In genomic region chr19:16067205-16067938, GRCh38 we compare ENCODE assay signal across 9 cellular contexts. TPM values are rescaled to one million over a fixed set of nuclear protein-coding genes. Genes with fewer than 3 reads are reported as not detected.
DNase-seq lines count a peak whose midpoint lies in the region; ATAC-seq, FAIRE-seq and TF ChIP-seq lines count a peak whose summit lies in the region.
"Had no signal": no experiment of that assay in that cellular context is flagged by ENCODE, and none has a peak within 500 bp of the region (broad histone marks: within the 10 kb centered on the region; RNA-seq: fewer than 3 reads in every experiment).

No MANE protein-coding gene starts in this region.

- peak overlapping the region; percentile 81 for H3K9ac ChIP-seq in keratinocyte (ENCODE audit: control insufficient read depth, extremely low read depth, insufficient read depth, low read length)
- H3K9ac ChIP-seq: KMS-11 had no signal

- H3K4me3 ChIP-seq in body of pancreas (no peak overlapping the region), keratinocyte (ENCODE audit: control insufficient read depth in 2 of 3, extremely low read depth in 1 of 3, insufficient read depth in 2 of 3, low read depth in 1 of 3, low read length in 3 of 3) (peak overlapping the region; percentile 85 to 96 (median 91)), thyroid gland (replicated peaks in 1 of 3) (no peak overlapping the region), WERI-Rb-1 (ENCODE audit: low read depth, low read length) (no peak overlapping the region)

- dilution Hi-C loops in keratinocyte (cut with MboI; ENCODE audit: extremely low pct_ligation_motif_present, low sequenced_read_pairs), result no loop called here

- peaks cover 4% of the 10 kb centered on the region for H3K9me1 ChIP-seq in keratinocyte (ENCODE audit: control insufficient read depth, extremely low read depth, insufficient read depth, low read length)

- no peak for TF ChIP-seq CTCF in body of pancreas (IDR thresholded peaks at IDR 0.05)
- no peak for TF ChIP-seq CTCF in keratinocyte (optimal IDR thresholded peaks at IDR 0.05 in 1 of 3, IDR thresholded peaks at IDR 0.05 in 1 of 3, conservative IDR thresholded peaks at IDR 0.05 in 1 of 3; ENCODE audit: extremely low read depth in 1 of 3, insufficient read depth in 2 of 3, low read length in 3 of 3)
- TF ChIP-seq CTCF in thyroid gland (IDR thresholded peaks at IDR 0.05), result no peak
- TF ChIP-seq CTCF in WERI-Rb-1 (IDR thresholded peaks at IDR 0.05; ENCODE audit: low read depth, low read length), result no peak

- H3K4me1 ChIP-seq in body of pancreas (peaks cover 6% of the 10 kb centered on the region), keratinocyte (ENCODE audit: control insufficient read depth, extremely low read depth, insufficient read depth, low read length) (peaks cover 35% of the 10 kb centered on the region), thyroid gland (peaks cover 0 to 14% of the 10 kb centered on the region in 2 donors)

- peak; percentile 38 for ATAC-seq in body of pancreas

- DNase-seq in HT1080 (ENCODE audit: low read depth), result peak; percentile 80
- peak in 2 of 4 donors; percentile 34 to 58 for DNase-seq in body of pancreas
- DNase-seq in keratinocyte (ENCODE audit: low read depth, low spot score), result no peak
- no peak for DNase-seq in thyroid gland
- DNase-seq in NCI-H2171 treated with DMSO at 0.1 percent for 48 hours (lab: John Stamatoyannopoulos, UW), result no peak
- DNase-seq in NCI-H345 treated with DMSO at 0.1 percent for 48 hours (lab: John Stamatoyannopoulos, UW; ENCODE audit: unreplicated experiment), result no peak
- no peak for DNase-seq in WERI-Rb-1

- 62 to 68% methylated on average over 32 to 38 of the region's 40 CpGs for WGBS in body of pancreas, 2 donors
- WGBS in thyroid gland, 2 donors, result 65 to 66% methylated on average over 40 of the region's 40 CpGs

- H3K9me3 ChIP-seq in body of pancreas (no peaks in the 10 kb centered on the region), keratinocyte (ENCODE audit: control insufficient read depth, low read depth, low read length) (no peaks in the 10 kb centered on the region), thyroid gland (no peaks in the 10 kb centered on the region), WERI-Rb-1 (ENCODE audit: severe bottlenecking) (peaks cover 2% of the 10 kb centered on the region)
- H3K9me3 ChIP-seq: neutrophil had no signal

- TF ChIP-seq POLR2A in body of pancreas (IDR thresholded peaks at IDR 0.05), result no peak
- TF ChIP-seq POLR2A in thyroid gland (IDR thresholded peaks at IDR 0.05), result no peak

- H2AFZ ChIP-seq in keratinocyte (ENCODE audit: control insufficient read depth, low read length), result peak overlapping the region; percentile 29

- no peak overlapping the region for H3K27ac ChIP-seq in body of pancreas
- H3K27ac ChIP-seq in keratinocyte (ENCODE audit: control insufficient read depth, insufficient read depth, low read length), result peak overlapping the region; percentile 68
- H3K27ac ChIP-seq in thyroid gland, result peak overlapping the region in 2 of 3 donors; percentile 20 to 46
- H3K27ac ChIP-seq in WERI-Rb-1, result no peak overlapping the region
- H3K27ac ChIP-seq: KMS-11, neutrophil had no signal

- H3K4me2 ChIP-seq in keratinocyte (ENCODE audit: control insufficient read depth, extremely low read depth, insufficient read depth, low read depth, low read length), result peak overlapping the region; percentile 98
- H3K4me2 ChIP-seq: KMS-11 had no signal

- H3K36me3 ChIP-seq in body of pancreas (replicated peaks in 1 of 2; ENCODE audit: insufficient read depth in 1 of 2, low read depth in 2 of 2), result no peaks in the 10 kb centered on the region
- H3K36me3 ChIP-seq in keratinocyte (ENCODE audit: control insufficient read depth in 2 of 2, extremely low read depth in 1 of 2, insufficient read depth in 2 of 2, low read length in 2 of 2), result peaks cover 4 to 5% of the 10 kb centered on the region in 2 experiments
- H3K36me3 ChIP-seq in thyroid gland, result no peaks in the 10 kb centered on the region
- no peaks in the 10 kb centered on the region for H3K36me3 ChIP-seq in WERI-Rb-1
- H3K36me3 ChIP-seq: neutrophil had no signal

- H3K79me2 ChIP-seq in keratinocyte (ENCODE audit: control insufficient read depth, insufficient read depth, low read length), result peaks cover 32% of the 10 kb centered on the region

- H4K20me1 ChIP-seq in keratinocyte (ENCODE audit: control insufficient read depth, extremely low read depth, insufficient read depth, low read length), result peaks cover 2% of the 10 kb centered on the region

- no peak for FAIRE-seq in keratinocyte (lab: Jason Lieb, UNC)

- H3K27me3 ChIP-seq in body of pancreas (no peaks in the 10 kb centered on the region), keratinocyte (ENCODE audit: control insufficient read depth, extremely low read depth, insufficient read depth, low read length) (no peaks in the 10 kb centered on the region), thyroid gland (no peaks in the 10 kb centered on the region), WERI-Rb-1 (ENCODE audit: insufficient read depth, low read depth, severe bottlenecking) (no peaks in the 10 kb centered on the region)
- H3K27me3 ChIP-seq: neutrophil had no signal

- intact Hi-C loops in body of pancreas (cut with DNase I), result no loop called here
- intact Hi-C loops in thyroid gland (cut with DNase I), result no loop called here

RNA-seq across cellular contexts. Expression of gene TPM4, which starts 8.9 kb away (rescaled TPM):
- total RNA-seq in HT1080 (2014; rRNA removed; shearing (Covaris generic)), result 473 and 509 TPM in 2 replicates
- 642 and 802 TPM in 2 replicates for polyA plus RNA-seq in HT1080 (2015; cell fraction: cytosol; rRNA removed)
- polyA plus RNA-seq in HT1080 (2015; cell fraction: nucleus; rRNA removed), result 310 and 335 TPM in 2 replicates
- total RNA-seq in body of pancreas (100 to 1,000 TPM; 162 to 171 TPM), thyroid gland (100 to 1,000 TPM; 101 to 296 (median 151) TPM)
- polyA plus RNA-seq in keratinocyte, result 489 to 646 TPM (median 581 TPM) in 3 replicates
- 905 TPM for polyA plus RNA-seq in keratinocyte (2011; ENCODE audit: low read depth)
- 586 and 787 TPM in 2 replicates for polyA plus RNA-seq in keratinocyte (2011; cell fraction: cytosol; rRNA removed)
- 358 and 397 TPM in 2 replicates for polyA plus RNA-seq in keratinocyte (2011; cell fraction: nucleus; rRNA removed)
- polyA plus RNA-seq in keratinocyte (2012; ENCODE audit: low replicate concordance), result 305 and 592 TPM in 2 replicates
- 93.6 to 294 TPM (median 216 TPM) in 3 replicates for polyA minus RNA-seq in keratinocyte
- polyA minus RNA-seq in keratinocyte (2011; cell fraction: cytosol; rRNA and poly(A)+ RNA removed), result 587 TPM
- polyA minus RNA-seq in keratinocyte (2011; cell fraction: nucleus; rRNA and poly(A)+ RNA removed), result 114 and 189 TPM in 2 replicates

RNA-seq across cellular contexts. Expression of gene RAB8A, which starts 44.3 kb away (rescaled TPM):
- total RNA-seq in HT1080 (2014; rRNA removed; shearing (Covaris generic)), result 59.0 and 79.1 TPM in 2 replicates
- 60.3 and 62.9 TPM in 2 replicates for polyA plus RNA-seq in HT1080 (2015; cell fraction: cytosol; rRNA removed)
- polyA plus RNA-seq in HT1080 (2015; cell fraction: nucleus; rRNA removed), result 50.3 and 52.5 TPM in 2 replicates
- total RNA-seq in body of pancreas (10 to 100 TPM; 15.5 to 32.2 TPM), thyroid gland (10 to 100 TPM; 40.2 to 65.6 (median 51.5) TPM)
- polyA plus RNA-seq in keratinocyte, result 64.4 to 116 TPM (median 95.1 TPM) in 3 replicates
- 127 TPM for polyA plus RNA-seq in keratinocyte (2011; ENCODE audit: low read depth)
- polyA plus RNA-seq in keratinocyte (2011; cell fraction: cytosol; rRNA removed), result 60.3 and 65.6 TPM in 2 replicates
- polyA plus RNA-seq in keratinocyte (2011; cell fraction: nucleus; rRNA removed), result 44.1 and 44.4 TPM in 2 replicates
- 41.8 and 125 TPM in 2 replicates for polyA plus RNA-seq in keratinocyte (2012; ENCODE audit: low replicate concordance)
- 73.1 to 162 TPM (median 128 TPM) in 3 replicates for polyA minus RNA-seq in keratinocyte
- polyA minus RNA-seq in keratinocyte (2011; cell fraction: cytosol; rRNA and poly(A)+ RNA removed), result 99.2 TPM
- 27.9 and 71.5 TPM in 2 replicates for polyA minus RNA-seq in keratinocyte (2011; cell fraction: nucleus; rRNA and poly(A)+ RNA removed)

Comparison
In these comparisons a context has a peak if more than half of its experiments do, and no peak if none do; other contexts are left out.
1. H3K27ac ChIP-seq: peak in keratinocyte (single experiment) and thyroid gland (2 of 3); none in body of pancreas (0 of 4) and WERI-Rb-1 (single experiment).
2. H3K4me3 ChIP-seq: peak in keratinocyte (3 of 3); none in body of pancreas (0 of 2), thyroid gland (0 of 3) and WERI-Rb-1 (single experiment).